12 cellular contexts compared by ENCODE assay signal in genomic region chr11:112795896-112796686, GRCh38.
A peak's percentile ranks its signal among the peaks of the same experiment; 100 is the strongest.
DNase-seq lines count a peak whose midpoint lies in the region; ATAC-seq and TF ChIP-seq lines count a peak whose summit lies in the region.
"Had no signal": no experiment of that assay in that cellular context is flagged by ENCODE, and none has a peak within 500 bp of the region (broad histone marks: within the 10 kb centered on the region; RNA-seq: fewer than 3 reads in every experiment).

No MANE protein-coding gene starts in this region.

- peak; percentile 24 for DNase-seq in NCI-H524 treated with DMSO at 0.1 percent for 48 hours (lab: John Stamatoyannopoulos, UW)
- DNase-seq in left kidney (ENCODE audit: low read depth, low spot score), result peak; percentile 96
- no peak for DNase-seq in stomach
- no peak for DNase-seq in SIG-M5 treated with dmso at 0.1 percent for 504 hours (lab: John Stamatoyannopoulos, UW; ENCODE audit: unreplicated experiment)
- DNase-seq in left colon, result no peak
- DNase-seq in activated naive CD4-positive, alpha-beta T cell treated with anti-CD3 and anti-CD28 coated beads, Interleukin-2, amount 50 U/mL, for 72 hours (ENCODE audit: low spot score in 2 of 2), result no peak
- DNase-seq: foreskin melanocyte, NCI-H345, SHP77 treated with DMSO at 0.1 percent for 48 hours had no signal

- no peak overlapping the region for H3K4me3 ChIP-seq in stomach

- no peak for TF ChIP-seq POLR2A in stomach (IDR thresholded peaks at IDR 0.05)

- H3K36me3 Mint-ChIP-seq in activated naive CD4-positive, alpha-beta T cell treated with anti-CD3 and anti-CD28 coated beads, Interleukin-2, amount 50 U/mL, for 72 hours, result no peaks in the 10 kb centered on the region
- H3K36me3 Mint-ChIP-seq: CD8-positive, alpha-beta T cell had no signal

- no peaks in the 10 kb centered on the region for H3K9me3 Mint-ChIP-seq in activated naive CD4-positive, alpha-beta T cell treated with anti-CD3 and anti-CD28 coated beads, Interleukin-2, amount 50 U/mL, for 72 hours
- H3K9me3 Mint-ChIP-seq: CD8-positive, alpha-beta T cell had no signal

- H3K9me3 ChIP-seq in stomach, result no peaks in the 10 kb centered on the region

- H3K36me3 ChIP-seq in stomach, result no peaks in the 10 kb centered on the region

- TF ChIP-seq CTCF in stomach (IDR thresholded peaks at IDR 0.05), result no peak

- no peaks in the 10 kb centered on the region for H3K27me3 ChIP-seq in stomach

- no peak overlapping the region for H3K27ac Mint-ChIP-seq in activated naive CD4-positive, alpha-beta T cell treated with anti-CD3 and anti-CD28 coated beads, Interleukin-2, amount 50 U/mL, for 72 hours
- H3K27ac Mint-ChIP-seq: CD8-positive, alpha-beta T cell had no signal

- peak overlapping the region; percentile 41 for H3K27ac ChIP-seq in cingulate gyrus (ENCODE audit: low read depth, low read length)
- H3K27ac ChIP-seq in stomach, result peak overlapping the region in 3 of 5 donors; percentile 47 to 65 (median 52)

- ATAC-seq in HG03460 (IDR thresholded peaks at IDR 0.05; ENCODE audit: unreplicated experiment) (no peak), left colon (no peak)
- ATAC-seq in activated naive CD4-positive, alpha-beta T cell treated with anti-CD3 and anti-CD28 coated beads, Interleukin-2, amount 50 U/mL, for 72 hours, result no peak
- ATAC-seq: CD8-positive, alpha-beta T cell had no signal

- no peak for TF ChIP-seq EP300 in stomach (IDR thresholded peaks at IDR 0.05)

- 56 to 68% (median 60%) methylated on average over 12 to 17 of the region's 17 CpGs for WGBS in stomach, 5 donors

- intact Hi-C loops in stomach (cut with DNase I; ENCODE audit: low total_unique reads), result no loop called here
- intact Hi-C loops in left colon (cut with DNase I, micrococcal nuclease), result no loop called here

- peaks cover 0 to 36% (median 10%) of the 10 kb centered on the region in 4 donors for H3K4me1 ChIP-seq in stomach

Comparison
In these comparisons a context has a peak if more than half of its experiments do, and no peak if none do; other contexts are left out.
1. DNase-seq: peak in NCI-H524 treated with DMSO at 0.1 percent for 48 hours (single experiment) and left kidney (single experiment); none in stomach (single experiment), SIG-M5 treated with dmso at 0.1 percent for 504 hours (single experiment), left colon (0 of 2) and activated naive CD4-positive, alpha-beta T cell treated with anti-CD3 and anti-CD28 coated beads, Interleukin-2, amount 50 U/mL, for 72 hours (0 of 2).